ENCODE assay signal across 8 cellular contexts in genomic region chr6:41683460-41684310, GRCh38. TPM values are rescaled to one million over a fixed set of nuclear protein-coding genes. Genes with fewer than 3 reads are reported as not detected.
A peak's percentile ranks its signal among the peaks of the same experiment; 100 is the strongest.
DNase-seq lines count a peak whose midpoint lies in the region; ATAC-seq and TF ChIP-seq lines count a peak whose summit lies in the region.

No MANE protein-coding gene starts in this region.

- TF ChIP-seq CTCF in AG09319 (IDR thresholded peaks at IDR 0.05; ENCODE audit: low read depth, low read length) (peak; percentile 89), fibroblast of pulmonary artery (IDR thresholded peaks at IDR 0.05; ENCODE audit: low read length, missing control alignments) (peak; percentile 76)

- peak; percentile 90 for ATAC-seq in activated T-helper 17 cell treated with anti-CD3 and anti-CD28 coated beads, Interleukin-2, amount 50 U/mL, for 72 hours (replicated peaks)
- ATAC-seq in natural killer cell treated with Interleukin-12 subunit alpha and Interleukin-12 subunit beta and Interleukin-15 and Interleukin-18, amount 100 ng/mL, for 72 hours = peak; percentile 88 to 89
- peak; percentile 87 to 90 for ATAC-seq in stimulated activated naive B cell treated with anti-CD40 and anti-IgM and Interleukin-4, amounts not matched to agents 10 μg/mL and 1 μg/mL and 100 μg/mL, for 72 hours (replicated peaks)

- peaks cover 2% of the 10 kb centered on the region for H3K27me3 Mint-ChIP-seq in activated T-helper 17 cell treated with anti-CD3 and anti-CD28 coated beads, Interleukin-2, amount 50 U/mL, for 72 hours
- H3K27me3 Mint-ChIP-seq in natural killer cell treated with Interleukin-12 subunit alpha and Interleukin-12 subunit beta and Interleukin-15 and Interleukin-18, amount 100 ng/mL, for 72 hours = no peaks in the 10 kb centered on the region
- H3K27me3 Mint-ChIP-seq in stimulated activated naive B cell treated with anti-CD40 and anti-IgM and Interleukin-4, amounts not matched to agents 10 μg/mL and 1 μg/mL and 100 μg/mL, for 72 hours = no peaks in the 10 kb centered on the region

- H3K9me3 Mint-ChIP-seq in activated T-helper 17 cell treated with anti-CD3 and anti-CD28 coated beads, Interleukin-2, amount 50 U/mL, for 72 hours = no peaks in the 10 kb centered on the region
- H3K9me3 Mint-ChIP-seq in natural killer cell treated with Interleukin-12 subunit alpha and Interleukin-12 subunit beta and Interleukin-15 and Interleukin-18, amount 100 ng/mL, for 72 hours = no peaks in the 10 kb centered on the region
- no peaks in the 10 kb centered on the region for H3K9me3 Mint-ChIP-seq in stimulated activated naive B cell treated with anti-CD40 and anti-IgM and Interleukin-4, amounts not matched to agents 10 μg/mL and 1 μg/mL and 100 μg/mL, for 72 hours

- peak; percentile 39 for TF ChIP-seq POLR2A in GM19099 (IDR thresholded peaks at IDR 0.05; ENCODE audit: extremely low read depth, insufficient read length, low read depth)

- peak overlapping the region; percentile 35 for H3K4me3 ChIP-seq in fibroblast of pulmonary artery (replicated peaks; ENCODE audit: low read depth, low read length)

- H3K4me1 Mint-ChIP-seq in activated T-helper 17 cell treated with anti-CD3 and anti-CD28 coated beads, Interleukin-2, amount 50 U/mL, for 72 hours = no peaks in the 10 kb centered on the region
- H3K4me1 Mint-ChIP-seq in natural killer cell treated with Interleukin-12 subunit alpha and Interleukin-12 subunit beta and Interleukin-15 and Interleukin-18, amount 100 ng/mL, for 72 hours (ENCODE audit: low read depth in 2 of 2) = peaks cover 12 to 15% of the 10 kb centered on the region in 2 donors
- peaks cover 22 to 31% of the 10 kb centered on the region in 2 donors for H3K4me1 Mint-ChIP-seq in stimulated activated naive B cell treated with anti-CD40 and anti-IgM and Interleukin-4, amounts not matched to agents 10 μg/mL and 1 μg/mL and 100 μg/mL, for 72 hours

- DNase-seq in AG09319 (ENCODE audit: extremely low read depth, low read depth) = peak; percentile 20
- peak; percentile 61 for DNase-seq in HT-29 (ENCODE audit: low spot score)
- peak; percentile 75 for DNase-seq in RKO (ENCODE audit: low spot score)
- peak; percentile 74 for DNase-seq in fibroblast of pulmonary artery (ENCODE audit: low read depth)
- peak; percentile 83 for DNase-seq in natural killer cell treated with Interleukin-12 subunit alpha and Interleukin-12 subunit beta and Interleukin-15 and Interleukin-18, amount 100 ng/mL, for 72 hours (ENCODE audit: low spot score)
- peak; percentile 68 for DNase-seq in stimulated activated naive B cell treated with anti-CD40 and anti-IgM and Interleukin-4, amounts not matched to agents 10 μg/mL and 1 μg/mL and 100 μg/mL, for 72 hours

- H3K4me3 Mint-ChIP-seq in activated T-helper 17 cell treated with anti-CD3 and anti-CD28 coated beads, Interleukin-2, amount 50 U/mL, for 72 hours = peak overlapping the region; percentile 70
- peak overlapping the region; percentile 65 for H3K4me3 Mint-ChIP-seq in natural killer cell treated with Interleukin-12 subunit alpha and Interleukin-12 subunit beta and Interleukin-15 and Interleukin-18, amount 100 ng/mL, for 72 hours
- H3K4me3 Mint-ChIP-seq in stimulated activated naive B cell treated with anti-CD40 and anti-IgM and Interleukin-4, amounts not matched to agents 10 μg/mL and 1 μg/mL and 100 μg/mL, for 72 hours = peak overlapping the region; percentile 83 to 89

- peak overlapping the region; percentile 41 for H3K27ac Mint-ChIP-seq in activated T-helper 17 cell treated with anti-CD3 and anti-CD28 coated beads, Interleukin-2, amount 50 U/mL, for 72 hours
- peak overlapping the region; percentile 66 to 70 for H3K27ac Mint-ChIP-seq in natural killer cell treated with Interleukin-12 subunit alpha and Interleukin-12 subunit beta and Interleukin-15 and Interleukin-18, amount 100 ng/mL, for 72 hours
- peak overlapping the region; percentile 93 for H3K27ac Mint-ChIP-seq in stimulated activated naive B cell treated with anti-CD40 and anti-IgM and Interleukin-4, amounts not matched to agents 10 μg/mL and 1 μg/mL and 100 μg/mL, for 72 hours

- no peaks in the 10 kb centered on the region for H3K36me3 Mint-ChIP-seq in activated T-helper 17 cell treated with anti-CD3 and anti-CD28 coated beads, Interleukin-2, amount 50 U/mL, for 72 hours (ENCODE audit: low read depth)
- no peaks in the 10 kb centered on the region for H3K36me3 Mint-ChIP-seq in natural killer cell treated with Interleukin-12 subunit alpha and Interleukin-12 subunit beta and Interleukin-15 and Interleukin-18, amount 100 ng/mL, for 72 hours
- peaks cover 15 to 31% of the 10 kb centered on the region in 2 donors for H3K36me3 Mint-ChIP-seq in stimulated activated naive B cell treated with anti-CD40 and anti-IgM and Interleukin-4, amounts not matched to agents 10 μg/mL and 1 μg/mL and 100 μg/mL, for 72 hours

RNA-seq across cellular contexts. Expression of gene MDFI, which starts 45.4 kb away (rescaled TPM):
- 0.36 and 1.5 TPM in 2 replicates for total RNA-seq in HT-29 (2014; rRNA removed; shearing (Covaris generic))
- not detected for total RNA-seq in activated T-helper 17 cell treated with anti-CD3 and anti-CD28 coated beads, Interleukin-2, amount 50 U/mL, for 72 hours
- not detected for total RNA-seq in natural killer cell treated with Interleukin-12 subunit alpha and Interleukin-12 subunit beta and Interleukin-15 and Interleukin-18, amount 100 ng/mL, for 72 hours

RNA-seq across cellular contexts. Expression of gene TFEB, which starts 51.7 kb away (rescaled TPM):
- total RNA-seq in HT-29 (2014; rRNA removed; shearing (Covaris generic)) = 24.0 and 24.1 TPM in 2 replicates
- 10 to 100 TPM in 1 of 2 donors, 1 to 10 TPM in 1; 9.4 to 12.0 TPM for total RNA-seq in activated T-helper 17 cell treated with anti-CD3 and anti-CD28 coated beads, Interleukin-2, amount 50 U/mL, for 72 hours
- 10 to 100 TPM; 36.0 to 40.1 TPM for total RNA-seq in natural killer cell treated with Interleukin-12 subunit alpha and Interleukin-12 subunit beta and Interleukin-15 and Interleukin-18, amount 100 ng/mL, for 72 hours

Comparison
In these comparisons a context has a peak if more than half of its experiments do, and no peak if none do; other contexts are left out.
1. Peak in every context shown above with its lines: DNase-seq, ATAC-seq and H3K4me3 ChIP-seq.
2. DNase-seq: peak in every context shown above with its lines; median percentile 83 in natural killer cell treated with Interleukin-12 subunit alpha and Interleukin-12 subunit beta and Interleukin-15 and Interleukin-18, amount 100 ng/mL, for 72 hours; 75 in RKO; 74 in fibroblast of pulmonary artery; 68 in stimulated activated naive B cell treated with anti-CD40 and anti-IgM and Interleukin-4, amounts not matched to agents 10 μg/mL and 1 μg/mL and 100 μg/mL, for 72 hours; 61 in HT-29; 20 in AG09319.
3. H3K27ac Mint-ChIP-seq: peak in every context shown above with its lines; median percentile 93 in stimulated activated naive B cell treated with anti-CD40 and anti-IgM and Interleukin-4, amounts not matched to agents 10 μg/mL and 1 μg/mL and 100 μg/mL, for 72 hours; 68 in natural killer cell treated with Interleukin-12 subunit alpha and Interleukin-12 subunit beta and Interleukin-15 and Interleukin-18, amount 100 ng/mL, for 72 hours; 41 in activated T-helper 17 cell treated with anti-CD3 and anti-CD28 coated beads, Interleukin-2, amount 50 U/mL, for 72 hours.